Comparison of ENCODE assay signal across 1 cellular context in genomic region chr18:23181547-23181946, GRCh38.
TF ChIP-seq lines count a peak whose summit lies in the region.

No MANE protein-coding gene starts in this region.

TF ChIP-seq in HEK293, 187 proteins besides CTCF, POLR2A, EP300 and RAD21 (continued from another document):
- TF ChIP-seq PRDM10 (tag by site-specific recombination; IDR thresholded peaks at IDR 0.05) (peak; percentile 87), ZBTB48 (tag by site-specific recombination; IDR thresholded peaks at IDR 0.05) (no peak), ZNF398 (tag by site-specific recombination; IDR thresholded peaks at IDR 0.05) (no peak), ZSCAN4 (tag by site-specific recombination; IDR thresholded peaks at IDR 0.05) (no peak), ZNF747 (tag by site-specific recombination; IDR thresholded peaks at IDR 0.05) (no peak), ZNF362 (tag by site-specific recombination; IDR thresholded peaks at IDR 0.05) (peak; percentile 58; the same call in 1 of the 2 replicates), ZBTB6 (tag by site-specific recombination; IDR thresholded peaks at IDR 0.05) (no peak), YY2 (tag by site-specific recombination; IDR thresholded peaks at IDR 0.05) (0 out of 2 replicates have a peak, but pooled peaks have one; percentile 43), KLF1 (tag by site-specific recombination; IDR thresholded peaks at IDR 0.05) (no peak), ZNF175 (tag by site-specific recombination; IDR thresholded peaks at IDR 0.05) (no peak)
